Comparison of ENCODE assay signal across 1 cellular context in genomic region chr7:44490351-44491200, GRCh38.
A peak's percentile ranks its signal among the peaks of the same experiment; 100 is the strongest.
TF ChIP-seq lines count a peak whose summit lies in the region.

Gene NUDCD3 (minus strand): TSS chr7:44490658. CDS start chr7:44490600, 58 bp downstream.

TF ChIP-seq in HepG2, 621 proteins besides CTCF, POLR2A, EP300 and RAD21 (continued from another document and continues in another):
- peak; percentile 14; the same call in 1 of the 2 replicates for TF ChIP-seq RERE (CRISPR knock-in tag; IDR thresholded peaks at IDR 0.05; ENCODE audit: low read depth)
- TF ChIP-seq YY1 (IDR thresholded peaks at IDR 0.05; ENCODE audit: insufficient read depth, insufficient replicate concordance, low read depth, low read length): peak; percentile 99
- no peak for TF ChIP-seq SP1 (IDR thresholded peaks at IDR 0.05)
- peak; percentile 36 for TF ChIP-seq SP1 (CRISPR knock-in tag; IDR thresholded peaks at IDR 0.05)
- no peak for TF ChIP-seq ZNF34 (CRISPR knock-in tag; IDR thresholded peaks at IDR 0.05; ENCODE audit: borderline replicate concordance)
- TF ChIP-seq TOE1 (CRISPR knock-in tag; IDR thresholded peaks at IDR 0.05): 0 out of 2 replicates have a peak, but pooled peaks have one; percentile 34
- TF ChIP-seq ZNF660 (CRISPR knock-in tag; IDR thresholded peaks at IDR 0.05; ENCODE audit: borderline replicate concordance, low read depth): no peak
- TF ChIP-seq ZNF275 (CRISPR knock-in tag; IDR thresholded peaks at IDR 0.05; ENCODE audit: borderline replicate concordance): no peak; the same call in 1 of the 2 replicates
- TF ChIP-seq SMYD3 (CRISPR knock-in tag; IDR thresholded peaks at IDR 0.05): no peak
- peak; percentile 91 for TF ChIP-seq ZNF563 (CRISPR knock-in tag; IDR thresholded peaks at IDR 0.05)
- TF ChIP-seq ZSCAN30 (CRISPR knock-in tag; IDR thresholded peaks at IDR 0.05): peak; percentile 70; the same call in 1 of the 2 replicates
- TF ChIP-seq PRPF4 (IDR thresholded peaks at IDR 0.05; ENCODE audit: low read depth, low read length, poor library complexity, severe bottlenecking): no peak
- peak; percentile 55 for TF ChIP-seq ZNF317 (CRISPR knock-in tag; IDR thresholded peaks at IDR 0.05)
- peak; percentile 46; the same call in 1 of the 2 replicates for TF ChIP-seq ZBTB43 (CRISPR knock-in tag; conservative IDR thresholded peaks at IDR 0.05)
- 0 out of 2 replicates have a peak, but pooled peaks have one; percentile 33 for TF ChIP-seq IRX3 (CRISPR knock-in tag; IDR thresholded peaks at IDR 0.05; ENCODE audit: borderline replicate concordance, low read depth)
- 0 out of 2 replicates have a peak, but pooled peaks have one; percentile 27 for TF ChIP-seq RELA (CRISPR knock-in tag; IDR thresholded peaks at IDR 0.05)
- peak; percentile 67; the same call in 1 of the 2 replicates for TF ChIP-seq MIXL1 (CRISPR knock-in tag; IDR thresholded peaks at IDR 0.05)
- TF ChIP-seq CHD4 (IDR thresholded peaks at IDR 0.05; ENCODE audit: borderline replicate concordance, low read length): no peak
- peak; percentile 48; the same call in 1 of the 2 replicates for TF ChIP-seq MAZ (IDR thresholded peaks at IDR 0.05; ENCODE audit: borderline replicate concordance, low read depth, low read length)
- peak; percentile 86 for TF ChIP-seq MAZ (CRISPR knock-in tag; IDR thresholded peaks at IDR 0.05; ENCODE audit: low read depth)
- TF ChIP-seq PCBP2 (optimal IDR thresholded peaks at IDR 0.05; ENCODE audit: low read depth, low read length, poor library complexity, severe bottlenecking): no peak
- peak; percentile 27; the same call in 1 of the 2 replicates for TF ChIP-seq LRRFIP1 (CRISPR knock-in tag; conservative IDR thresholded peaks at IDR 0.05)
- TF ChIP-seq ZNF777 (CRISPR knock-in tag; IDR thresholded peaks at IDR 0.05): peak; percentile 83
- no peak for TF ChIP-seq KDM6A (CRISPR knock-in tag; IDR thresholded peaks at IDR 0.05; ENCODE audit: low read depth)
- TF ChIP-seq ERF (CRISPR knock-in tag; IDR thresholded peaks at IDR 0.05): peak; percentile 50; the same call in 1 of the 2 replicates
- TF ChIP-seq FOXA3 (CRISPR knock-in tag; IDR thresholded peaks at IDR 0.05): 0 out of 2 replicates have a peak, but pooled peaks have one; percentile 28
- 0 out of 2 replicates have a peak, but pooled peaks have one; percentile 33 for TF ChIP-seq TEF (CRISPR knock-in tag; IDR thresholded peaks at IDR 0.05)
- peak; percentile 90 for TF ChIP-seq ZNF605 (CRISPR knock-in tag; IDR thresholded peaks at IDR 0.05)
- TF ChIP-seq E2F5 (CRISPR knock-in tag; conservative IDR thresholded peaks at IDR 0.05): peak; percentile 60; the same call in 1 of the 2 replicates
- peak; percentile 69; the same call in 1 of the 2 replicates for TF ChIP-seq HIC2 (CRISPR knock-in tag; IDR thresholded peaks at IDR 0.05; ENCODE audit: low read depth)
- TF ChIP-seq SRY (CRISPR knock-in tag; IDR thresholded peaks at IDR 0.05): peak; percentile 81; the same call in 1 of the 2 replicates
- TF ChIP-seq LBX2 (CRISPR knock-in tag; IDR thresholded peaks at IDR 0.05; ENCODE audit: borderline replicate concordance): no peak
- TF ChIP-seq RNF219 (CRISPR knock-in tag; IDR thresholded peaks at IDR 0.05): 0 out of 2 replicates have a peak, but pooled peaks have one; percentile 75
- no peak for TF ChIP-seq HNF1A (IDR thresholded peaks at IDR 0.05; ENCODE audit: low read depth)
- peak; percentile 61; the same call in 1 of the 2 replicates for TF ChIP-seq HNF1A (CRISPR knock-in tag; IDR thresholded peaks at IDR 0.05; ENCODE audit: borderline replicate concordance)
- no peak for TF ChIP-seq ZNF460 (CRISPR knock-in tag; IDR thresholded peaks at IDR 0.05; ENCODE audit: borderline replicate concordance)
